ENCODE assay signal across 19 cellular contexts in the genomic region with DNA sequence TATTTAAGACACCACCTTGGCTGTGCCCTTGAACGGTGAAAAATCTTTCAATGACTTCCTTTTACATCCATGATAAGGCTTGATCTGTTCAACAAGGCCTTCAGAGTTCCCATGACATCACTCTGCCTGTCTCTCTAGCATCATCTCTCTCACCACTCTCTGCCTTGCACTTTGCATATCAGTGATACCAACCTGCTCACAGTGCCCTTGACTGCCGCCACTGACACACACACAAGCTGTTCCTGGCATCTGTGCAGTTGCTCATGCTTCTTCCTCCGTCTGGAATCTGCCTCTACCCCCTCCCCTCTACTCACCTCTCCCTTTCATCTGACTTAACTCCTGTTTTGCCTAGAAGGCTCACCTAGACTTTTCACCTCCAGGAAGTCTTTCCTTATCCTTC.
DNase-seq lines count a peak whose midpoint lies in the region; ATAC-seq and TF ChIP-seq lines count a peak whose summit lies in the region.
"Had no signal": no experiment of that assay in that cellular context is flagged by ENCODE, and none has a peak within 500 bp of the region (broad histone marks: within the 10 kb centered on the region; RNA-seq: fewer than 3 reads in every experiment).

No MANE protein-coding gene starts in this region.

- intact Hi-C loops in left cardiac atrium (cut with DNase I) (loop anchor here in 1 of 2 donors (2.0 to 5.0 kb wide), 2 partner anchors 62 to 193 kb away; no protein-coding TSS in a partner anchor), dorsolateral prefrontal cortex (cut with DNase I) (loop anchor here in 1 of 2 donors (10.0 kb wide), 1 partner anchor 196 kb away; a partner anchor contains a TSS)

- no peak overlapping the region for H3K27ac ChIP-seq in OCI-LY3 (ENCODE audit: low read length)
- no peak overlapping the region for H3K27ac ChIP-seq in dorsolateral prefrontal cortex
- H3K27ac ChIP-seq: 22Rv1, SJSA1 had no signal

- peak; percentile 73 to 79 for ATAC-seq in left cardiac atrium

- no peak overlapping the region for H3K4me2 ChIP-seq in OCI-LY3 (ENCODE audit: low read length)

- H3K9me3 ChIP-seq in OCI-LY3 (ENCODE audit: insufficient read depth, low read length) = no peaks in the 10 kb centered on the region
- no peaks in the 10 kb centered on the region for H3K9me3 ChIP-seq in MG63
- H3K9me3 ChIP-seq: SJSA1 had no signal

- H3K9ac ChIP-seq in OCI-LY3 (ENCODE audit: low read length) = no peak overlapping the region

- no peak overlapping the region for H3K4me3 ChIP-seq in OCI-LY3 (ENCODE audit: low read length)
- no peak overlapping the region for H3K4me3 ChIP-seq in MG63
- no peak overlapping the region for H3K4me3 ChIP-seq in dorsolateral prefrontal cortex
- H3K4me3 ChIP-seq: SJSA1 had no signal

- DNase-seq in NCI-H82 (lab: John Stamatoyannopoulos, UW) = peak; percentile 28
- no peak for DNase-seq in NCI-H82 treated with DMSO at 0.1 percent for 48 hours (lab: John Stamatoyannopoulos, UW; ENCODE audit: unreplicated experiment)
- DNase-seq in left cardiac atrium = peak; percentile 40
- DNase-seq in superior temporal gyrus (ENCODE audit: extremely low spot score) = no peak
- DNase-seq in occipital lobe (lab: John Stamatoyannopoulos, UW) = no peak
- DNase-seq in MG63 = no peak
- no peak for DNase-seq in dorsolateral prefrontal cortex
- DNase-seq: CD4-positive, alpha-beta T cell; DMS79; H7; Kasumi-1; NCI-H1105 treated with DMSO at 0.1 percent for 48 hours; NCI-H2029; NCI-H2227 treated with DMSO at 0.1 percent for 48 hours; RPMI8226; SW 1271 had no signal

- no peaks in the 10 kb centered on the region for H4K20me1 ChIP-seq in OCI-LY3 (ENCODE audit: insufficient read depth, low read length)

- peaks cover 56% of the 10 kb centered on the region for H3K4me1 ChIP-seq in OCI-LY3 (ENCODE audit: low read length)

- peak overlapping the region; percentile 32; the same call in 1 of the 2 replicates for H2AFZ ChIP-seq in OCI-LY3 (ENCODE audit: low read depth, low read length)

- no peak for TF ChIP-seq CTCF in OCI-LY3 (IDR thresholded peaks at IDR 0.05; ENCODE audit: low read depth, low read length)
- TF ChIP-seq CTCF in dorsolateral prefrontal cortex (IDR thresholded peaks at IDR 0.05 in 54 of 56, conservative IDR thresholded peaks at IDR 0.05 in 2 of 56; ENCODE audit: low read depth in 1 of 56, partially characterized antibody in 56 of 56) = no peak

- H3K27me3 ChIP-seq in OCI-LY3 (ENCODE audit: low read depth, low read length) = no peaks in the 10 kb centered on the region
- H3K27me3 ChIP-seq in MG63 = no peaks in the 10 kb centered on the region
- H3K27me3 ChIP-seq in dorsolateral prefrontal cortex = no peaks in the 10 kb centered on the region
- H3K27me3 ChIP-seq: SJSA1 had no signal

- H3K79me2 ChIP-seq in OCI-LY3 (ENCODE audit: low read length) = no peaks in the 10 kb centered on the region

- H3K36me3 ChIP-seq in OCI-LY3 (replicated peaks; ENCODE audit: low read depth, low read length) (no peaks in the 10 kb centered on the region), MG63 (no peaks in the 10 kb centered on the region)
- H3K36me3 ChIP-seq: SJSA1 had no signal

Comparison
In these comparisons a context has a peak if more than half of its experiments do, and no peak if none do; other contexts are left out.
1. DNase-seq: peak in NCI-H82 (single experiment) and left cardiac atrium (single experiment); none in NCI-H82 treated with DMSO at 0.1 percent for 48 hours (single experiment), superior temporal gyrus (single experiment), occipital lobe (single experiment), MG63 (single experiment) and dorsolateral prefrontal cortex (0 of 10).